ENCODE assay signal across 8 cellular contexts in the genomic region with DNA sequence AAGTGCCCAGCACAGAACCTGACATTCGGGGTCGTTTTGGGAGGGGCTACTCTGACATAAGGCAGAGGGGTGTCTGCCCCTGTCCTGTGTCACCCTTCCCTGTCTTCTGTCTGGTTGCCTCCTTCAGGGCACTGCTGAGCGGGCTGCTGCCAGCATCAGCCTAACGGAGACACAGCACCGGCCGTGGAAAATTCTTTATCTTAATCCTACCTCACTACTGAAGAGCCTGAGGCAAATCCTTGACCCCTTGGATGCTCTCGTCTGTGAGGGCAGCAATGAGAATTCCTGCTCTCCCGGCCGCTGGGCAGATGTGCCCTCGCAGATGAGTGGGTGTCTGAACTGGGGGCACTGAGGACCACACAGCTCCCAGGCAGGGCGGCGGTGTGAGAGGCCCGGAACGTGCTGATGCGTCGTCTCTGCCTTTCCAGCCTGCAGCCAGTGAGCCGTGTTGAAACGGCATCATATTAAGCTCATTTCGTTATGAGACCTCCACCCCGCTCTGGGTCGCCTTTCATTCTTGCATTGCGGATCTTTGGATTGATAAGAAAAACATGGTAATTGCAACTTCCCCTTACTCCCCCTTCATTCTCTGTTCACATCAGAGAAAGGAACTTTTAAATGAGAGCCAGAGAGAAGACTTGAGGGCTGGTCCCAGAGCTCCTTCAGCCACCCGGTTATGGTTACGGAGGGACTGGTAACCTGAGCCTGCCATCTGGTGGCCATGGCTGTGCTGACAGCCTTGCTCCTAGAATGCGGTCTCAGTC.
DNase-seq lines count a peak whose midpoint lies in the region; ATAC-seq lines count a peak whose summit lies in the region.

No MANE protein-coding gene starts in this region.

- no peaks in the 10 kb centered on the region for H3K36me3 Mint-ChIP-seq in CD4-positive, alpha-beta memory T cell

- no peak overlapping the region for H3K27ac ChIP-seq in CD4-positive, alpha-beta memory T cell (ENCODE audit: low read depth, low read length)
- H3K27ac ChIP-seq in mucosa of rectum (ENCODE audit: low read depth in 2 of 2, low read length in 2 of 2): peak overlapping the region; percentile 72 to 75

- peak; percentile 38 to 56 (median 48) for DNase-seq in CD4-positive, alpha-beta memory T cell
- peak; percentile 86 for DNase-seq in NCI-H748 (lab: John Stamatoyannopoulos, UW; ENCODE audit: unreplicated experiment)
- peak; percentile 12 to 13 for DNase-seq in activated CD8-positive, alpha-beta memory T cell treated with anti-CD3 and anti-CD28 coated beads for 4 hours (ENCODE audit: low read depth in 2 of 2)
- peak; percentile 88 for DNase-seq in epidermal melanocyte (ENCODE audit: insufficient read length, low spot score)
- peak; percentile 39 for DNase-seq in stimulated activated CD8-positive, alpha-beta memory T cell treated with anti-CD3 and anti-CD28 coated beads, Interleukin-7, amount 100 ng/mL, for 24 hours (ENCODE audit: low read depth)

- H3K9me3 Mint-ChIP-seq in CD4-positive, alpha-beta memory T cell: no peaks in the 10 kb centered on the region

- no peaks in the 10 kb centered on the region for H3K9me3 ChIP-seq in CD4-positive, alpha-beta memory T cell (ENCODE audit: control insufficient read depth in 1 of 2, low read length in 2 of 2)
- no peaks in the 10 kb centered on the region for H3K9me3 ChIP-seq in mucosa of rectum (ENCODE audit: control insufficient read depth in 2 of 2, low read length in 2 of 2)

- peaks cover 30 to 33% of the 10 kb centered on the region in 2 donors for H3K27me3 Mint-ChIP-seq in CD4-positive, alpha-beta memory T cell

- CTCF ChIA-PET in CD4-positive, alpha-beta memory T cell (lab: Charles Lee; ENCODE audit: partially characterized antibody): interaction anchor here (0.7 to 4.6 kb wide), 29 partner anchors 9 to 563 kb away, joined by 3 to 61 read pairs (median 4); a partner anchor contains a TSS

- H3K4me3 Mint-ChIP-seq in CD4-positive, alpha-beta memory T cell: peak overlapping the region; percentile 53 to 86 (median 76)

- H3K27ac Mint-ChIP-seq in CD4-positive, alpha-beta memory T cell: no peak overlapping the region

- no peak overlapping the region for H3K4me3 ChIP-seq in CD4-positive, alpha-beta memory T cell (ENCODE audit: low read length in 2 of 2)
- peak overlapping the region in 1 of 2 donors; percentile 44 for H3K4me3 ChIP-seq in mucosa of rectum (ENCODE audit: low read length in 2 of 2)

- POLR2A ChIA-PET in CD4-positive, alpha-beta memory T cell (lab: Charles Lee; ENCODE audit: partially characterized antibody): interaction anchor here (1.0 to 1.3 kb wide), 2 partner anchors 288 to 294 kb away, joined by 3 read pairs; a partner anchor contains a TSS

- H3K4me1 Mint-ChIP-seq in CD4-positive, alpha-beta memory T cell: peaks cover 3 to 12% (median 9%) of the 10 kb centered on the region in 4 donors

- ATAC-seq in GM19395 (IDR thresholded peaks at IDR 0.05; ENCODE audit: unreplicated experiment) (peak; percentile 91), HG03469 (IDR thresholded peaks at IDR 0.05; ENCODE audit: unreplicated experiment) (peak; percentile 79)

- peaks cover 4% of the 10 kb centered on the region for H3K4me1 ChIP-seq in CD4-positive, alpha-beta memory T cell (ENCODE audit: insufficient read depth, low read length)
- H3K4me1 ChIP-seq in mucosa of rectum (ENCODE audit: control insufficient read depth in 2 of 2, insufficient read depth in 2 of 2, low read length in 2 of 2): peaks cover 47 to 55% of the 10 kb centered on the region in 2 donors

- peak overlapping the region; percentile 8 to 27 for H3K9ac ChIP-seq in mucosa of rectum (ENCODE audit: low read depth in 1 of 2, low read length in 2 of 2)

- no peaks in the 10 kb centered on the region for H3K36me3 ChIP-seq in CD4-positive, alpha-beta memory T cell (ENCODE audit: insufficient read depth, low read length)
- no peaks in the 10 kb centered on the region for H3K36me3 ChIP-seq in mucosa of rectum (ENCODE audit: control insufficient read depth in 2 of 2, insufficient read depth in 2 of 2, low read length in 2 of 2)

- H3K27me3 ChIP-seq in CD4-positive, alpha-beta memory T cell (ENCODE audit: insufficient read depth, low read length): peaks cover 12% of the 10 kb centered on the region
- H3K27me3 ChIP-seq in mucosa of rectum (ENCODE audit: control insufficient read depth in 2 of 2, insufficient read depth in 2 of 2, low read length in 2 of 2): peaks cover 9 to 18% of the 10 kb centered on the region in 2 donors

- intact Hi-C loops in CD4-positive, alpha-beta memory T cell (cut with micrococcal nuclease): loop anchor here (1.0 to 5.0 kb wide), 3 partner anchors 289 to 534 kb away; a partner anchor contains a TSS

Comparison
In these comparisons a context has a peak if more than half of its experiments do, and no peak if none do; other contexts are left out.
1. DNase-seq: peak in every context shown above with its lines; median percentile 88 in epidermal melanocyte; 86 in NCI-H748; 48 in CD4-positive, alpha-beta memory T cell; 39 in stimulated activated CD8-positive, alpha-beta memory T cell treated with anti-CD3 and anti-CD28 coated beads, Interleukin-7, amount 100 ng/mL, for 24 hours; 12 in activated CD8-positive, alpha-beta memory T cell treated with anti-CD3 and anti-CD28 coated beads for 4 hours.